ENCODE assay signal across 14 cellular contexts in genomic region chr10:95873139-95873538, GRCh38. TPM values are rescaled to one million over a fixed set of nuclear protein-coding genes. Genes with fewer than 3 reads are reported as not detected.
DNase-seq lines count a peak whose midpoint lies in the region; ATAC-seq, FAIRE-seq and TF ChIP-seq lines count a peak whose summit lies in the region.
"Had no signal": no experiment of that assay in that cellular context is flagged by ENCODE, and none has a peak within 500 bp of the region (broad histone marks: within the 10 kb centered on the region; RNA-seq: fewer than 3 reads in every experiment).

No MANE protein-coding gene starts in this region.

- H4K20me1 ChIP-seq in endothelial cell of umbilical vein (replicated peaks; ENCODE audit: control insufficient read depth, extremely low read depth, insufficient read depth, low read length) = no peaks in the 10 kb centered on the region
- H4K20me1 ChIP-seq: BLaER1 treated with 17β-estradiol and CSF1 and Interleukin-3, amounts not matched to agents 10 nM and 100 nM had no signal

- TF ChIP-seq CTCF in Panc1 (IDR thresholded peaks at IDR 0.05) (no peak), endothelial cell of umbilical vein (IDR thresholded peaks at IDR 0.05; ENCODE audit: extremely low read depth in 1 of 2, insufficient read depth in 1 of 2, low read depth in 1 of 2, low read length in 2 of 2) (no peak)

- TSS peak; percentile 32 for BruUV-seq in Panc1 (replicated peaks; lab: Mats Ljungman, UMichigan)
- BruUV-seq in endothelial cell of umbilical vein (replicated peaks; lab: Mats Ljungman, UMichigan) = TSS peak; percentile 9

- CTCF ChIA-PET in Panc1 (lab: Charles Lee) (no interaction called here), endothelial cell of umbilical vein (lab: Charles Lee) (interaction anchor here (1.6 to 1.7 kb wide), 2 partner anchors 8 to 179 kb away, joined by 7 read pairs; partner anchors contain the start of gene TCTN3)

- dilution Hi-C loops in endothelial cell of umbilical vein (cut with MboI; ENCODE audit: extremely low pct_ligation_motif_present, low sequenced_read_pairs) = no loop called here

- TF ChIP-seq POLR2A in GM12891 (IDR thresholded peaks at IDR 0.05; ENCODE audit: low read depth, low read length) = peak; percentile 17; the same call in 1 of the 2 replicates
- TF ChIP-seq POLR2A in endothelial cell of umbilical vein (IDR thresholded peaks at IDR 0.05; ENCODE audit: low read depth, low read length) = no peak

- DNase-seq in GM12891 (ENCODE audit: insufficient read length, low spot score) (no peak), Panc1 (ENCODE audit: low read depth, low spot score) (no peak), endothelial cell of umbilical vein (ENCODE audit: low read depth, low spot score) (no peak), NCI-H2107 treated with DMSO at 0.1 percent for 48 hours (lab: John Stamatoyannopoulos, UW; ENCODE audit: unreplicated experiment) (no peak), D341Med (ENCODE audit: low spot score) (no peak), H7 (no peak)
- no peak for DNase-seq in stimulated activated effector memory CD8-positive, alpha-beta T cell treated with anti-CD3 and anti-CD28 coated beads, Interleukin-12 subunit alpha, Interleukin-12 subunit beta, amount 100 ng/mL, for 72 hours (ENCODE audit: low spot score in 2 of 2)
- DNase-seq: CD4-positive, CD25-positive, alpha-beta regulatory T cell; DMS 273 treated with DMSO at 0.1 percent for 48 hours had no signal

- H2AFZ ChIP-seq in endothelial cell of umbilical vein (ENCODE audit: low read depth, low read length) = no peak overlapping the region

- ATAC-seq in Panc1 (no peak), GM18520 (IDR thresholded peaks at IDR 0.05; ENCODE audit: unreplicated experiment) (no peak)
- no peak for ATAC-seq in stimulated activated effector memory CD8-positive, alpha-beta T cell treated with anti-CD3 and anti-CD28 coated beads, Interleukin-12 subunit alpha, Interleukin-12 subunit beta, amount 100 ng/mL, for 72 hours
- ATAC-seq: A549, K562 had no signal

- no peaks in the 10 kb centered on the region for H3K4me1 ChIP-seq in Panc1 (ENCODE audit: control insufficient read depth, insufficient read depth, low read length)
- H3K4me1 ChIP-seq in endothelial cell of umbilical vein (ENCODE audit: control insufficient read depth, extremely low read depth, insufficient read depth, low read length) = no peaks in the 10 kb centered on the region
- H3K4me1 ChIP-seq: A549; BLaER1 treated with 17β-estradiol and CSF1 and Interleukin-3, amounts not matched to agents 10 nM and 100 nM had no signal

- H3K27ac ChIP-seq in Panc1 (ENCODE audit: low read length) (no peak overlapping the region), endothelial cell of umbilical vein (ENCODE audit: insufficient read depth, low read depth, low read length) (no peak overlapping the region)
- H3K27ac ChIP-seq: A549; BLaER1 treated with 17β-estradiol and CSF1 and Interleukin-3, amounts not matched to agents 10 nM and 100 nM had no signal

- in situ Hi-C loops in Panc1 (cut with HindIII; ENCODE audit: low pct_unique_long_range_greater_than_20kb, low sequenced_read_pairs) = no loop called here

- no peak overlapping the region for H3K4me2 ChIP-seq in endothelial cell of umbilical vein (ENCODE audit: insufficient read depth, low read length)
- H3K4me2 ChIP-seq: A549; BLaER1 treated with 17β-estradiol and CSF1 and Interleukin-3, amounts not matched to agents 10 nM and 100 nM had no signal

- intact Hi-C loops in Panc1 (cut with micrococcal nuclease; ENCODE audit: unreplicated experiment) (no loop called here), endothelial cell of umbilical vein (cut with micrococcal nuclease) (no loop called here)

- POLR2A ChIA-PET in Panc1 (lab: Charles Lee) (no interaction called here), endothelial cell of umbilical vein (lab: Charles Lee) (no interaction called here)

- H3K4me3 Mint-ChIP-seq in stimulated activated effector memory CD8-positive, alpha-beta T cell treated with anti-CD3 and anti-CD28 coated beads, Interleukin-12 subunit alpha, Interleukin-12 subunit beta, amount 100 ng/mL, for 72 hours = no peak overlapping the region
- H3K4me3 Mint-ChIP-seq: CD4-positive, CD25-positive, alpha-beta regulatory T cell had no signal

- peak overlapping the region; percentile 30 for H3K27ac Mint-ChIP-seq in stimulated activated effector memory CD8-positive, alpha-beta T cell treated with anti-CD3 and anti-CD28 coated beads, Interleukin-12 subunit alpha, Interleukin-12 subunit beta, amount 100 ng/mL, for 72 hours

- H3K4me3 ChIP-seq in Panc1 (ENCODE audit: low read depth in 2 of 2, low read length in 2 of 2) (no peak overlapping the region), endothelial cell of umbilical vein (replicated peaks in 1 of 3; ENCODE audit: insufficient read depth in 1 of 3, low read depth in 1 of 3, low read length in 3 of 3) (no peak overlapping the region), H7 (ENCODE audit: insufficient read depth, low read depth, low read length) (no peak overlapping the region)
- H3K4me3 ChIP-seq: A549; BLaER1 treated with 17β-estradiol and CSF1 and Interleukin-3, amounts not matched to agents 10 nM and 100 nM; K562 had no signal

- FAIRE-seq in GM12891 (lab: Jason Lieb, UNC) (no peak), endothelial cell of umbilical vein (lab: Jason Lieb, UNC) (no peak)
- FAIRE-seq: A549, K562 had no signal

- H3K9me3 Mint-ChIP-seq in stimulated activated effector memory CD8-positive, alpha-beta T cell treated with anti-CD3 and anti-CD28 coated beads, Interleukin-12 subunit alpha, Interleukin-12 subunit beta, amount 100 ng/mL, for 72 hours = no peaks in the 10 kb centered on the region

- no peaks in the 10 kb centered on the region for H3K9me3 ChIP-seq in Panc1 (ENCODE audit: control insufficient read depth, insufficient read depth, low read depth, low read length)
- H3K9me3 ChIP-seq in endothelial cell of umbilical vein (replicated peaks; ENCODE audit: control insufficient read depth, insufficient read depth, low read length) = no peaks in the 10 kb centered on the region

- no peaks in the 10 kb centered on the region for H3K9me1 ChIP-seq in endothelial cell of umbilical vein (replicated peaks; ENCODE audit: control insufficient read depth, extremely low read depth, insufficient read depth, low read length)

- H3K79me2 ChIP-seq in endothelial cell of umbilical vein (ENCODE audit: control insufficient read depth, insufficient read depth, low read length) = no peaks in the 10 kb centered on the region

- H3K4me1 Mint-ChIP-seq in stimulated activated effector memory CD8-positive, alpha-beta T cell treated with anti-CD3 and anti-CD28 coated beads, Interleukin-12 subunit alpha, Interleukin-12 subunit beta, amount 100 ng/mL, for 72 hours = no peaks in the 10 kb centered on the region

- H3K27me3 ChIP-seq in Panc1 (ENCODE audit: control insufficient read depth, insufficient read depth, low read length) (no peaks in the 10 kb centered on the region), endothelial cell of umbilical vein (ENCODE audit: control insufficient read depth in 2 of 2, insufficient read depth in 2 of 2, low read length in 2 of 2) (no peaks in the 10 kb centered on the region), H7 (ENCODE audit: control insufficient read depth, insufficient read depth, low read length) (no peaks in the 10 kb centered on the region)
- H3K27me3 ChIP-seq: BLaER1 treated with 17β-estradiol and CSF1 and Interleukin-3, amounts not matched to agents 10 nM and 100 nM had no signal

- peaks cover 36% of the 10 kb centered on the region for H3K36me3 Mint-ChIP-seq in stimulated activated effector memory CD8-positive, alpha-beta T cell treated with anti-CD3 and anti-CD28 coated beads, Interleukin-12 subunit alpha, Interleukin-12 subunit beta, amount 100 ng/mL, for 72 hours

- no peak overlapping the region for H3K9ac ChIP-seq in endothelial cell of umbilical vein (replicated peaks; ENCODE audit: extremely low read depth, insufficient read depth, low read length)
- H3K9ac ChIP-seq: BLaER1 treated with 17β-estradiol and CSF1 and Interleukin-3, amounts not matched to agents 10 nM and 100 nM had no signal

- H3K36me3 ChIP-seq in Panc1 (ENCODE audit: control insufficient read depth, insufficient read depth, low read length) (no peaks in the 10 kb centered on the region; the same call in 1 of the 2 replicates), endothelial cell of umbilical vein (ENCODE audit: control insufficient read depth in 2 of 2, extremely low read depth in 1 of 2, insufficient read depth in 2 of 2, low read length in 2 of 2) (peaks cover 0 to 3% of the 10 kb centered on the region in 2 experiments), H7 (replicated peaks; ENCODE audit: control insufficient read depth, insufficient read depth, low read length) (no peaks in the 10 kb centered on the region; the same call in none of the 2 replicates)

TF ChIP-seq in GM12891, 5 proteins besides CTCF, POLR2A, EP300 and RAD21:
- TF ChIP-seq POLR2AphosphoS5 (IDR thresholded peaks at IDR 0.05; ENCODE audit: low read depth, low read length) = peak; percentile 48; the same call in 1 of the 2 replicates
- no peak for TF ChIP-seq TAF1 (IDR thresholded peaks at IDR 0.05; ENCODE audit: low read depth, low read length)
- TF ChIP-seq POU2F2 (IDR thresholded peaks at IDR 0.05; ENCODE audit: low read depth, low read length) = no peak
- TF ChIP-seq SPI1 (IDR thresholded peaks at IDR 0.05; ENCODE audit: low read depth, low read length) = no peak
- TF ChIP-seq PAX5 (IDR thresholded peaks at IDR 0.05; ENCODE audit: insufficient read depth, low read length, severe bottlenecking) = no peak

TF ChIP-seq in endothelial cell of umbilical vein, 7 proteins besides CTCF, POLR2A, EP300 and RAD21 (continues in another document):
- TF ChIP-seq FOS (IDR thresholded peaks at IDR 0.05; ENCODE audit: borderline replicate concordance, insufficient read depth, low read length) (no peak), MAX (IDR thresholded peaks at IDR 0.05; ENCODE audit: insufficient read depth, insufficient read length) (no peak), MYC (IDR thresholded peaks at IDR 0.05; ENCODE audit: low read depth, low read length) (no peak)

RNA-seq across cellular contexts. Expression of gene CC2D2B, which starts 34.6 kb away (rescaled TPM):
- polyA plus RNA-seq in GM12891 (2012; ENCODE audit: low read depth, missing spikeins) = 0.26 TPM
- 0.21 TPM for total RNA-seq in Panc1 (2021; ENCODE audit: unreplicated experiment)
- polyA plus RNA-seq in Panc1 (2012; ENCODE audit: insufficient read length) = 0.59 TPM
- 0.53 and 1.2 TPM in 2 replicates for total RNA-seq in endothelial cell of umbilical vein
- 0.03 and 0.21 TPM in 2 replicates for polyA plus RNA-seq in endothelial cell of umbilical vein
- polyA plus RNA-seq in endothelial cell of umbilical vein (2011; cell fraction: cytosol; rRNA removed) = 0.04 and 0.06 TPM in 2 replicates
- 0.57 and 0.60 TPM in 2 replicates for polyA plus RNA-seq in endothelial cell of umbilical vein (2011; cell fraction: nucleus; rRNA removed)
- 0.13 TPM in 1 of 2 replicates, not detected in the other for polyA plus RNA-seq in endothelial cell of umbilical vein (2012)
- 0.21 and 0.49 TPM in 2 replicates for polyA minus RNA-seq in endothelial cell of umbilical vein
- not detected for polyA minus RNA-seq in endothelial cell of umbilical vein (2011; cell fraction: cytosol; rRNA and poly(A)+ RNA removed)
- polyA minus RNA-seq in endothelial cell of umbilical vein (2011; cell fraction: nucleus; rRNA and poly(A)+ RNA removed) = 1.0 and 1.1 TPM in 2 replicates
- total RNA-seq in H7 (2014; rRNA removed; shearing (Covaris generic)) = 0.07 and 0.35 TPM in 2 replicates
- total RNA-seq: H4 had no signal
